Comparison of ENCODE assay signal across 15 cellular contexts in the genomic region with DNA sequence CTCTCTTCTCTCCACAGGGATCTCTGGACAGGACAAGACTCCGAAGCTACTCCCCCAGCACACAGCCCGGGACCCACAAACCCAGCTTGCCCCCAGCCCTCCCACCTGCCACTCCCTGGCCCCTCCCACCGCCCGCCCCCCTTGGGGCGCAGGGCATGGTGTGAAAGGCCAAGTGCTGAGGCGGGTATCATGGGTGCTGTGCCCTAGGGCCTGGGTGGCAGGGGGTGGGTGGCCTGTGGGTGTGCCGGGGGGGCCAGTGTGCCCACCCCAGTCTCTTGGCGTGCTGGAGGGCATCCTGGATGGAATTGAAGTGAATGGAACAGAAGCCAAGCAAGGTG. TPM values are rescaled to one million over a fixed set of nuclear protein-coding genes. Genes with fewer than 3 reads are reported as not detected.
DNase-seq lines count a peak whose midpoint lies in the region; ATAC-seq and TF ChIP-seq lines count a peak whose summit lies in the region.
"Had no signal": no experiment of that assay in that cellular context is flagged by ENCODE, and none has a peak within 500 bp of the region (broad histone marks: within the 10 kb centered on the region; RNA-seq: fewer than 3 reads in every experiment).

No MANE protein-coding gene starts in this region.

- H3K27me3 Mint-ChIP-seq in stimulated activated naive CD8-positive, alpha-beta T cell treated with anti-CD3 and anti-CD28 coated beads, Interleukin-15, Interleukin-2, amounts not matched to agents 100 ng/mL and 50 ng/mL, for 24 hours: no peaks in the 10 kb centered on the region
- no peaks in the 10 kb centered on the region for H3K27me3 Mint-ChIP-seq in stimulated activated naive CD8-positive, alpha-beta T cell treated with anti-CD3 and anti-CD28 coated beads, Interleukin-15, amount 100 ng/mL, for 72 hours
- H3K27me3 Mint-ChIP-seq in natural killer cell treated with Interleukin-12 subunit alpha and Interleukin-12 subunit beta and Interleukin-15 and Interleukin-18, amount 100 ng/mL, for 72 hours: no peaks in the 10 kb centered on the region

- intact Hi-C loops in right cardiac atrium (cut with DNase I) (no loop called here), prostate gland (cut with DNase I) (no loop called here)

- WGBS in right cardiac atrium: 81% methylated on average over 8 of the region's 8 CpGs
- 87% methylated on average over 8 of the region's 8 CpGs for WGBS in prostate gland

- no peaks in the 10 kb centered on the region for H3K9me3 ChIP-seq in right cardiac atrium (ENCODE audit: control insufficient read depth, low read length)
- H3K9me3 ChIP-seq in prostate gland: no peaks in the 10 kb centered on the region
- H3K9me3 ChIP-seq: SJCRH30 had no signal

- H3K27ac ChIP-seq in right cardiac atrium (ENCODE audit: low read length) (peak overlapping the region; percentile 71), prostate gland (peak overlapping the region; percentile 89 to 93)
- H3K27ac ChIP-seq: SJCRH30 had no signal

- H3K4me3 ChIP-seq in right cardiac atrium (ENCODE audit: low read length): no peak overlapping the region
- H3K4me3 ChIP-seq in prostate gland: no peak overlapping the region
- H3K4me3 ChIP-seq: GM23338, SJCRH30 had no signal

- H3K27me3 ChIP-seq in right cardiac atrium (ENCODE audit: control insufficient read depth, insufficient read depth): no peaks in the 10 kb centered on the region
- H3K27me3 ChIP-seq in prostate gland (replicated peaks; ENCODE audit: insufficient read depth): no peaks in the 10 kb centered on the region
- H3K27me3 ChIP-seq: SJCRH30 had no signal

- peak overlapping the region; percentile 46 for H3K27ac Mint-ChIP-seq in stimulated activated naive CD8-positive, alpha-beta T cell treated with anti-CD3 and anti-CD28 coated beads, Interleukin-15, Interleukin-2, amounts not matched to agents 100 ng/mL and 50 ng/mL, for 24 hours
- no peak overlapping the region for H3K27ac Mint-ChIP-seq in stimulated activated naive CD8-positive, alpha-beta T cell treated with anti-CD3 and anti-CD28 coated beads, Interleukin-15, amount 100 ng/mL, for 72 hours
- H3K27ac Mint-ChIP-seq in natural killer cell treated with Interleukin-12 subunit alpha and Interleukin-12 subunit beta and Interleukin-15 and Interleukin-18, amount 100 ng/mL, for 72 hours: peak overlapping the region in 1 of 2 donors; percentile 73
- H3K27ac Mint-ChIP-seq: GM23338 had no signal

- H3K4me1 ChIP-seq in right cardiac atrium (ENCODE audit: control insufficient read depth, insufficient read depth, low read length) (peaks cover 61% of the 10 kb centered on the region), prostate gland (replicated peaks) (peaks cover 67% of the 10 kb centered on the region)

- H3K4me3 Mint-ChIP-seq in stimulated activated naive CD8-positive, alpha-beta T cell treated with anti-CD3 and anti-CD28 coated beads, Interleukin-15, Interleukin-2, amounts not matched to agents 100 ng/mL and 50 ng/mL, for 24 hours: no peak overlapping the region
- no peak overlapping the region for H3K4me3 Mint-ChIP-seq in stimulated activated naive CD8-positive, alpha-beta T cell treated with anti-CD3 and anti-CD28 coated beads, Interleukin-15, amount 100 ng/mL, for 72 hours
- H3K4me3 Mint-ChIP-seq in natural killer cell treated with Interleukin-12 subunit alpha and Interleukin-12 subunit beta and Interleukin-15 and Interleukin-18, amount 100 ng/mL, for 72 hours: no peak overlapping the region
- H3K4me3 Mint-ChIP-seq: GM23338 had no signal

- ATAC-seq in stimulated activated naive CD8-positive, alpha-beta T cell treated with anti-CD3 and anti-CD28 coated beads, Interleukin-15, amount 100 ng/mL, for 72 hours: no peak
- no peak for ATAC-seq in right cardiac atrium
- ATAC-seq in natural killer cell treated with Interleukin-12 subunit alpha and Interleukin-12 subunit beta and Interleukin-15 and Interleukin-18, amount 100 ng/mL, for 72 hours: no peak
- ATAC-seq: GM23338 had no signal

- no peak for TF ChIP-seq POLR2A in prostate gland (IDR thresholded peaks at IDR 0.05)

- no peak for DNase-seq in stimulated activated naive CD8-positive, alpha-beta T cell treated with anti-CD3 and anti-CD28 coated beads, Interleukin-15, amount 100 ng/mL, for 72 hours
- DNase-seq in right cardiac atrium (peak in 1 of 3 donors; percentile 64), prostate gland (ENCODE audit: low spot score) (no peak), RKO (ENCODE audit: low spot score) (no peak), SIG-M5 (lab: John Stamatoyannopoulos, UW) (no peak)
- DNase-seq in natural killer cell treated with Interleukin-12 subunit alpha and Interleukin-12 subunit beta and Interleukin-15 and Interleukin-18, amount 100 ng/mL, for 72 hours (ENCODE audit: low spot score): no peak
- DNase-seq in activated CD4-positive, alpha-beta T cell treated with anti-CD3 and anti-CD28 coated beads for 48 hours: no peak
- DNase-seq: activated CD8-positive, alpha-beta memory T cell treated with anti-CD3 and anti-CD28 coated beads, Interleukin-2, amount 50 U/mL, for 4 hours; DMS79 treated with DMSO at 0.1 percent for 48 hours; midbrain; NCI-H1930; NCI-H82; SJCRH30 had no signal

- H3K36me3 Mint-ChIP-seq in stimulated activated naive CD8-positive, alpha-beta T cell treated with anti-CD3 and anti-CD28 coated beads, Interleukin-15, Interleukin-2, amounts not matched to agents 100 ng/mL and 50 ng/mL, for 24 hours (ENCODE audit: low read depth): peaks cover 4% of the 10 kb centered on the region
- no peaks in the 10 kb centered on the region for H3K36me3 Mint-ChIP-seq in natural killer cell treated with Interleukin-12 subunit alpha and Interleukin-12 subunit beta and Interleukin-15 and Interleukin-18, amount 100 ng/mL, for 72 hours

- no peaks in the 10 kb centered on the region for H3K9me3 Mint-ChIP-seq in stimulated activated naive CD8-positive, alpha-beta T cell treated with anti-CD3 and anti-CD28 coated beads, Interleukin-15, Interleukin-2, amounts not matched to agents 100 ng/mL and 50 ng/mL, for 24 hours
- no peaks in the 10 kb centered on the region for H3K9me3 Mint-ChIP-seq in stimulated activated naive CD8-positive, alpha-beta T cell treated with anti-CD3 and anti-CD28 coated beads, Interleukin-15, amount 100 ng/mL, for 72 hours
- no peaks in the 10 kb centered on the region for H3K9me3 Mint-ChIP-seq in natural killer cell treated with Interleukin-12 subunit alpha and Interleukin-12 subunit beta and Interleukin-15 and Interleukin-18, amount 100 ng/mL, for 72 hours
- H3K9me3 Mint-ChIP-seq: GM23338 had no signal

- H3K4me1 Mint-ChIP-seq in stimulated activated naive CD8-positive, alpha-beta T cell treated with anti-CD3 and anti-CD28 coated beads, Interleukin-15, Interleukin-2, amounts not matched to agents 100 ng/mL and 50 ng/mL, for 24 hours (ENCODE audit: low read depth): peaks cover 51% of the 10 kb centered on the region
- H3K4me1 Mint-ChIP-seq in stimulated activated naive CD8-positive, alpha-beta T cell treated with anti-CD3 and anti-CD28 coated beads, Interleukin-15, amount 100 ng/mL, for 72 hours: peaks cover 76% of the 10 kb centered on the region
- H3K4me1 Mint-ChIP-seq in natural killer cell treated with Interleukin-12 subunit alpha and Interleukin-12 subunit beta and Interleukin-15 and Interleukin-18, amount 100 ng/mL, for 72 hours (ENCODE audit: low read depth in 2 of 2): peaks cover 28 to 51% of the 10 kb centered on the region in 2 donors

- TF ChIP-seq CTCF in prostate gland (IDR thresholded peaks at IDR 0.05): no peak

- no peaks in the 10 kb centered on the region for H3K36me3 ChIP-seq in prostate gland
- H3K36me3 ChIP-seq: SJCRH30 had no signal

RNA-seq across cellular contexts. Expression of gene THRA, which starts 11.4 kb away (rescaled TPM):
- total RNA-seq in right cardiac atrium (10 to 100 TPM; 80.6 to 99.5 (median 95.9) TPM), prostate gland (10 to 100 TPM; 35.2 to 79.8 TPM)
- 73.3 TPM for polyA plus RNA-seq in right cardiac atrium
- 10 to 100 TPM in 1 of 2 donors, 1 to 10 TPM in 1; 4.9 to 10.9 TPM for total RNA-seq in natural killer cell treated with Interleukin-12 subunit alpha and Interleukin-12 subunit beta and Interleukin-15 and Interleukin-18, amount 100 ng/mL, for 72 hours

RNA-seq across cellular contexts. Expression of gene MED24, which starts 19.9 kb away (rescaled TPM):
- 10 to 100 TPM; 54.3 to 60.5 (median 54.7) TPM for total RNA-seq in right cardiac atrium
- polyA plus RNA-seq in right cardiac atrium: 45.1 TPM
- 100 to 1,000 TPM in 1 of 2 donors, 10 to 100 TPM in 1; 55.2 to 167 TPM for total RNA-seq in prostate gland
- 100 to 1,000 TPM in 1 of 2 donors, 10 to 100 TPM in 1; 91.5 to 147 TPM for total RNA-seq in natural killer cell treated with Interleukin-12 subunit alpha and Interleukin-12 subunit beta and Interleukin-15 and Interleukin-18, amount 100 ng/mL, for 72 hours

RNA-seq across cellular contexts. Expression of gene NR1D1, which starts 26.2 kb away (rescaled TPM):
- 10 to 100 TPM; 10.2 to 25.1 (median 18.8) TPM for total RNA-seq in right cardiac atrium
- polyA plus RNA-seq in right cardiac atrium: 12.3 TPM
- total RNA-seq in prostate gland: 10 to 100 TPM; 10.7 to 35.2 TPM
- 1 to 10 TPM; 1.4 to 5.4 TPM for total RNA-seq in natural killer cell treated with Interleukin-12 subunit alpha and Interleukin-12 subunit beta and Interleukin-15 and Interleukin-18, amount 100 ng/mL, for 72 hours

RNA-seq across cellular contexts. Expression of gene MSL1, which starts 47.6 kb away (rescaled TPM):
- total RNA-seq in right cardiac atrium (10 to 100 TPM; 53.6 to 57.3 (median 55.2) TPM), prostate gland (100 to 1,000 TPM in 1 of 2 donors, 10 to 100 TPM in 1; 77.0 to 112 TPM)
- polyA plus RNA-seq in right cardiac atrium: 44.8 TPM
- 100 to 1,000 TPM in 1 of 2 donors, 10 to 100 TPM in 1; 79.8 to 102 TPM for total RNA-seq in natural killer cell treated with Interleukin-12 subunit alpha and Interleukin-12 subunit beta and Interleukin-15 and Interleukin-18, amount 100 ng/mL, for 72 hours

RNA-seq across cellular contexts. Expression of gene CSF3, which starts 58.9 kb away (rescaled TPM):
- total RNA-seq in right cardiac atrium (under 1 TPM in 2 of 4 donors, not detected in 2; 0.40 to 0.58 TPM), prostate gland (1 to 10 TPM in 1 of 2 donors, under 1 TPM in 1; 0.41 to 2.2 TPM)
- polyA plus RNA-seq in right cardiac atrium: 0.97 TPM
- total RNA-seq in natural killer cell treated with Interleukin-12 subunit alpha and Interleukin-12 subunit beta and Interleukin-15 and Interleukin-18, amount 100 ng/mL, for 72 hours: under 1 TPM in 1 of 2 donors, not detected in 1; 0.78 TPM
- total RNA-seq: GM23338 had no signal
- polyA plus RNA-seq: GM23338 had no signal
